ENCODE assay signal across 8 cellular contexts in the genomic region with DNA sequence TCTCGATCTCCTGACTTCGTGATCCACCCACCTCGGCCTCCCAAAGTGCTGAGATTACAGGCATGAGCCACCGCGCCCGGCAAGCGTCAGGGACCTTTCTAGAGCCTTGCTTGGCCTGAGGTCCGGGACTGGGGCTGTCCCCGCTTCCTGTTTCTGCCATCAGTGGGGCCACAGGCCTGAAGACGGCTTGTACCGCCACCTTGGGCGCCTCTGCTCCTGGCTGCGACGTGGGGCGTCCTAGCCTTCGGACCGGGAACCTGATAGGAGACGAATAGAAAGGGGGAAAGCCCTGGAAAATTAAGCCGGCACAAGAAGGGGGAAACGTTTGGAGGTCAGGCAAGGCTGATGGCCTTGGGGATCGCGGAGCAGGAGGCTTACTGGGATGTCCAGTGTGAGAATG. TPM values are rescaled to one million over a fixed set of nuclear protein-coding genes. Genes with fewer than 3 reads are reported as not detected.
DNase-seq lines count a peak whose midpoint lies in the region; ATAC-seq and TF ChIP-seq lines count a peak whose summit lies in the region.

No MANE protein-coding gene starts in this region.

- H3K4me1 Mint-ChIP-seq in memory B cell = peaks cover 28% of the 10 kb centered on the region

- intact Hi-C loops in Right ventricle myocardium inferior (cut with DNase I) = loop anchor here (5.0 kb wide), 1 partner anchor 35 kb away; a partner anchor contains a TSS
- intact Hi-C loops in cardiac septum (cut with DNase I) = loop anchor here (10.0 kb wide), 1 partner anchor 68 kb away; a partner anchor contains a TSS

- 58% methylated on average over 22 of the region's 22 CpGs for WGBS in urinary bladder

- peaks cover 2% of the 10 kb centered on the region for H3K9me3 Mint-ChIP-seq in memory B cell

- peak overlapping the region; percentile 98 for H3K27ac Mint-ChIP-seq in memory B cell

- H3K36me3 ChIP-seq in urinary bladder (ENCODE audit: insufficient read depth) = no peaks in the 10 kb centered on the region

- H3K4me1 ChIP-seq in urinary bladder (ENCODE audit: insufficient read depth) = no peaks in the 10 kb centered on the region

- H3K4me3 Mint-ChIP-seq in memory B cell = peak overlapping the region; percentile 92

- H3K4me3 ChIP-seq in astrocyte of the spinal cord (ENCODE audit: low read depth, low read length) (peak overlapping the region; percentile 38), urinary bladder (ENCODE audit: low read depth, low read length) (peak overlapping the region; percentile 36)

- H3K27ac ChIP-seq in urinary bladder (ENCODE audit: low read depth) = no peak overlapping the region

- no peaks in the 10 kb centered on the region for H3K27me3 Mint-ChIP-seq in memory B cell

- DNase-seq in Right ventricle myocardium inferior (ENCODE audit: missing footprints) (peak; percentile 70), cardiac septum (ENCODE audit: low spot score) (no peak), astrocyte of the spinal cord (ENCODE audit: low read depth, low spot score) (no peak), memory B cell (ENCODE audit: low spot score in 2 of 2) (no peak), NCI-H1930 (lab: John Stamatoyannopoulos, UW) (no peak), COLO829 (ENCODE audit: low spot score) (no peak)

- TF ChIP-seq CTCF in astrocyte of the spinal cord (IDR thresholded peaks at IDR 0.05; ENCODE audit: low read depth, low read length) = no peak

- ATAC-seq in Right ventricle myocardium inferior = no peak
- no peak for ATAC-seq in memory B cell (ENCODE audit: low read depth)
- no peak for ATAC-seq in GM18519 (IDR thresholded peaks at IDR 0.05; ENCODE audit: low FRiP score, unreplicated experiment)

- in situ Hi-C loops in astrocyte of the spinal cord (cut with HindIII; ENCODE audit: low sequenced_read_pairs) = no loop called here

- H3K36me3 Mint-ChIP-seq in memory B cell = no peaks in the 10 kb centered on the region

RNA-seq across cellular contexts. Expression of a gene that starts 35.1 kb away (rescaled TPM):
- 19.7 TPM for total RNA-seq in Right ventricle myocardium inferior
- 29.6 TPM for total RNA-seq in cardiac septum
- total RNA-seq in urinary bladder = 32.4 TPM
- 19.5 TPM for polyA plus RNA-seq in urinary bladder
